ENCODE assay signal across 8 cellular contexts in genomic region chr1:1004780-1005697, GRCh38. TPM values are rescaled to one million over a fixed set of nuclear protein-coding genes. Genes with fewer than 3 reads are reported as not detected.
A peak's percentile ranks its signal among the peaks of the same experiment; 100 is the strongest.
DNase-seq lines count a peak whose midpoint lies in the region; ATAC-seq and TF ChIP-seq lines count a peak whose summit lies in the region.

No MANE protein-coding gene starts in this region.

- no peak overlapping the region for H3K4me3 Mint-ChIP-seq in activated naive CD8-positive, alpha-beta T cell treated with anti-CD3 and anti-CD28 coated beads, Interleukin-2, amount 50 U/mL, for 24 hours

- H3K36me3 Mint-ChIP-seq in activated naive CD8-positive, alpha-beta T cell treated with anti-CD3 and anti-CD28 coated beads, Interleukin-2, amount 50 U/mL, for 24 hours (ENCODE audit: low read depth): no peaks in the 10 kb centered on the region

- peak; percentile 45 for DNase-seq in BJ (ENCODE audit: low read depth)
- no peak for DNase-seq in activated naive CD8-positive, alpha-beta T cell treated with anti-CD3 and anti-CD28 coated beads, Interleukin-2, amount 50 U/mL, for 24 hours
- DNase-seq in lower lobe of right lung: peak; percentile 71
- DNase-seq in HPDE6-E6E7 (ENCODE audit: extremely low spot score): no peak
- DNase-seq in NCI-H1930 (lab: John Stamatoyannopoulos, UW): no peak

- H3K9me3 ChIP-seq in HUES48 (ENCODE audit: control insufficient read depth, insufficient read depth, low read length) (no peaks in the 10 kb centered on the region), lower lobe of right lung (no peaks in the 10 kb centered on the region)

- H3K36me3 ChIP-seq in BJ (ENCODE audit: control insufficient read depth, insufficient read depth, low read length) (no peaks in the 10 kb centered on the region; the same call in none of the 2 replicates), HUES48 (ENCODE audit: control insufficient read depth, insufficient read depth, low read length) (no peaks in the 10 kb centered on the region), lower lobe of right lung (no peaks in the 10 kb centered on the region)

- POLR2A ChIA-PET in BJ (lab: Charles Lee): interaction anchor here (0.5 kb wide), 1 partner anchor 370 kb away, joined by 5 read pairs; the partner anchor contains the start of gene AURKAIP1

- peaks cover 19% of the 10 kb centered on the region for H3K4me1 Mint-ChIP-seq in activated naive CD8-positive, alpha-beta T cell treated with anti-CD3 and anti-CD28 coated beads, Interleukin-2, amount 50 U/mL, for 24 hours

- TF ChIP-seq CTCF in BJ (IDR thresholded peaks at IDR 0.05; ENCODE audit: insufficient read depth, low read depth, low read length) (no peak), lower lobe of right lung (IDR thresholded peaks at IDR 0.05) (no peak)

- no peak overlapping the region for H3K27ac Mint-ChIP-seq in activated naive CD8-positive, alpha-beta T cell treated with anti-CD3 and anti-CD28 coated beads, Interleukin-2, amount 50 U/mL, for 24 hours

- peak; percentile 8 for ATAC-seq in activated naive CD8-positive, alpha-beta T cell treated with anti-CD3 and anti-CD28 coated beads, Interleukin-2, amount 50 U/mL, for 24 hours
- ATAC-seq in lower lobe of right lung (peak; percentile 45 to 60), GM19452 (IDR thresholded peaks at IDR 0.05; ENCODE audit: unreplicated experiment) (no peak), GM19035 (IDR thresholded peaks at IDR 0.05; ENCODE audit: unreplicated experiment) (no peak)

- no peak overlapping the region for H3K9ac ChIP-seq in HUES48 (ENCODE audit: low read depth, low read length)

- H3K27ac ChIP-seq in HUES48 (ENCODE audit: low read depth, low read length) (peak overlapping the region; percentile 57), lower lobe of right lung (no peak overlapping the region)

- H3K9me3 Mint-ChIP-seq in activated naive CD8-positive, alpha-beta T cell treated with anti-CD3 and anti-CD28 coated beads, Interleukin-2, amount 50 U/mL, for 24 hours: no peaks in the 10 kb centered on the region

- H3K4me1 ChIP-seq in HUES48 (ENCODE audit: control insufficient read depth, insufficient read depth, low read length) (peaks cover 3% of the 10 kb centered on the region; the same call in 1 of the 2 replicates), lower lobe of right lung (peaks cover 37% of the 10 kb centered on the region)

- H3K27me3 ChIP-seq in BJ (ENCODE audit: control insufficient read depth, insufficient read depth, low read length) (no peaks in the 10 kb centered on the region), HUES48 (ENCODE audit: control insufficient read depth, insufficient read depth, low read length) (peaks cover 57% of the 10 kb centered on the region), lower lobe of right lung (ENCODE audit: low read depth) (peaks cover 24% of the 10 kb centered on the region)

- intact Hi-C loops in lower lobe of right lung (cut with DNase I): no loop called here

- H3K4me3 ChIP-seq in BJ (ENCODE audit: low read depth, low read length): no peak overlapping the region
- no peak overlapping the region for H3K4me3 ChIP-seq in HUES48 (ENCODE audit: low read depth, low read length)
- H3K4me3 ChIP-seq in lower lobe of right lung: no peak overlapping the region

- H3K27me3 Mint-ChIP-seq in activated naive CD8-positive, alpha-beta T cell treated with anti-CD3 and anti-CD28 coated beads, Interleukin-2, amount 50 U/mL, for 24 hours: peaks cover 50% of the 10 kb centered on the region

- CTCF ChIA-PET in BJ (lab: Yijun Ruan, JAX): interaction anchor here (0.7 to 1.6 kb wide), 3 partner anchors 21 to 333 kb away, joined by 3 to 12 read pairs (median 3); no protein-coding TSS in a partner anchor

RNA-seq across cellular contexts. Expression of gene HES4, which starts 5.1 kb away (rescaled TPM):
- 5.6 and 10.8 TPM in 2 replicates for polyA plus RNA-seq in BJ (2011; rRNA removed)
- polyA minus RNA-seq in BJ (2011; rRNA and poly(A)+ RNA removed): 1.7 and 2.0 TPM in 2 replicates
- 21.4 TPM for total RNA-seq in lower lobe of right lung

RNA-seq across cellular contexts. Expression of gene ISG15, which starts 8.3 kb away (rescaled TPM):
- polyA plus RNA-seq in BJ (2011; rRNA removed): 73.0 and 86.8 TPM in 2 replicates
- polyA minus RNA-seq in BJ (2011; rRNA and poly(A)+ RNA removed): 8.7 and 9.7 TPM in 2 replicates
- total RNA-seq in lower lobe of right lung: 76.9 TPM

RNA-seq across cellular contexts. Expression of gene AGRN, which starts 14.9 kb away (rescaled TPM):
- polyA plus RNA-seq in BJ (2011; rRNA removed): 32.7 and 41.2 TPM in 2 replicates
- polyA minus RNA-seq in BJ (2011; rRNA and poly(A)+ RNA removed): 20.4 and 22.9 TPM in 2 replicates
- 114 TPM for total RNA-seq in lower lobe of right lung

RNA-seq across cellular contexts. Expression of gene PERM1, which starts 23.1 kb away (rescaled TPM):
- not detected in 2 replicates for polyA plus RNA-seq in BJ (2011; rRNA removed)
- not detected in 2 replicates for polyA minus RNA-seq in BJ (2011; rRNA and poly(A)+ RNA removed)
- total RNA-seq in lower lobe of right lung: not detected

RNA-seq across cellular contexts. Expression of gene PLEKHN1, which starts 38.8 kb away (rescaled TPM):
- polyA plus RNA-seq in BJ (2011; rRNA removed): 0.48 and 0.88 TPM in 2 replicates
- 0.26 and 0.28 TPM in 2 replicates for polyA minus RNA-seq in BJ (2011; rRNA and poly(A)+ RNA removed)
- 1.2 TPM for total RNA-seq in lower lobe of right lung

Comparison
In these comparisons a context has a peak if more than half of its experiments do, and no peak if none do; other contexts are left out.
1. DNase-seq: peak in BJ (single experiment) and lower lobe of right lung (single experiment); none in activated naive CD8-positive, alpha-beta T cell treated with anti-CD3 and anti-CD28 coated beads, Interleukin-2, amount 50 U/mL, for 24 hours (single experiment), HPDE6-E6E7 (single experiment) and NCI-H1930 (0 of 2).
2. ATAC-seq: peak in activated naive CD8-positive, alpha-beta T cell treated with anti-CD3 and anti-CD28 coated beads, Interleukin-2, amount 50 U/mL, for 24 hours (single experiment) and lower lobe of right lung (2 of 2); none in GM19452 (single experiment) and GM19035 (single experiment).